9 cellular contexts compared by ENCODE assay signal in genomic region chr6:20542927-20543602, GRCh38. TPM values are rescaled to one million over a fixed set of nuclear protein-coding genes. Genes with fewer than 3 reads are reported as not detected.
DNase-seq lines count a peak whose midpoint lies in the region; ATAC-seq and TF ChIP-seq lines count a peak whose summit lies in the region.
"Had no signal": no experiment of that assay in that cellular context is flagged by ENCODE, and none has a peak within 500 bp of the region (broad histone marks: within the 10 kb centered on the region; RNA-seq: fewer than 3 reads in every experiment).

No MANE protein-coding gene starts in this region.

- no peaks in the 10 kb centered on the region for H3K9me3 ChIP-seq in Panc1 (ENCODE audit: control insufficient read depth, insufficient read depth, low read depth, low read length)
- H3K9me3 ChIP-seq: HAP-1 had no signal

- in situ Hi-C loops in Panc1 (cut with HindIII; ENCODE audit: low pct_unique_long_range_greater_than_20kb, low sequenced_read_pairs) = no loop called here

- H3K27ac Mint-ChIP-seq in Calu3 (ENCODE audit: unreplicated experiment) (peak overlapping the region; percentile 74), immature natural killer cell (peak overlapping the region in 3 of 6 donors; percentile 32 to 67 (median 54))

- no peak for TF ChIP-seq CTCF in Calu3 (IDR thresholded peaks at IDR 0.05; ENCODE audit: unreplicated experiment)
- no peak for TF ChIP-seq CTCF in Panc1 (IDR thresholded peaks at IDR 0.05)

- no peaks in the 10 kb centered on the region for H3K27me3 ChIP-seq in Panc1 (ENCODE audit: control insufficient read depth, insufficient read depth, low read length)

- H3K36me3 Mint-ChIP-seq in Calu3 (ENCODE audit: insufficient read depth, unreplicated experiment) (peaks cover 31% of the 10 kb centered on the region), immature natural killer cell (peaks cover 9 to 26% (median 12%) of the 10 kb centered on the region in 3 donors)

- POLR2A ChIA-PET in Panc1 (lab: Charles Lee) = no interaction called here

- H3K9me3 Mint-ChIP-seq in Calu3 (ENCODE audit: low read depth, unreplicated experiment) = peaks cover 3% of the 10 kb centered on the region
- no peaks in the 10 kb centered on the region for H3K9me3 Mint-ChIP-seq in immature natural killer cell

- DNase-seq in Calu3 = peak; percentile 84
- peak; percentile 77 for DNase-seq in Panc1 (ENCODE audit: low read depth, low spot score)
- peak; percentile 57 for DNase-seq in glomerular visceral epithelial cell (ENCODE audit: extremely low spot score)
- no peak for DNase-seq in NK-92 (lab: John Stamatoyannopoulos, UW; ENCODE audit: unreplicated experiment)
- DNase-seq in activated effector memory CD4-positive, alpha-beta T cell treated with anti-CD3 and anti-CD28 coated beads, Interleukin-2, amount 50 U/mL, for 16 hours = no peak
- no peak for DNase-seq in immature natural killer cell

- no peak overlapping the region for H3K4me3 ChIP-seq in Panc1 (ENCODE audit: low read depth in 2 of 2, low read length in 2 of 2)
- H3K4me3 ChIP-seq: HAP-1 had no signal

- H3K36me3 ChIP-seq in Panc1 (ENCODE audit: control insufficient read depth, insufficient read depth, low read length) = no peaks in the 10 kb centered on the region

- H3K27ac ChIP-seq in Panc1 (ENCODE audit: low read length) = no peak overlapping the region

- H3K4me3 Mint-ChIP-seq in Calu3 (ENCODE audit: low read depth, unreplicated experiment) (peak overlapping the region; percentile 45), immature natural killer cell (no peak overlapping the region)

- H3K4me1 Mint-ChIP-seq in Calu3 (ENCODE audit: low read depth, unreplicated experiment) (peaks cover 52% of the 10 kb centered on the region), immature natural killer cell (peaks cover 19 to 46% of the 10 kb centered on the region in 2 donors)

- peaks cover 9% of the 10 kb centered on the region; the same call in 1 of the 2 replicates for H3K4me1 ChIP-seq in Panc1 (ENCODE audit: control insufficient read depth, insufficient read depth, low read length)

- no TSS peak for BruUV-seq in Calu3 (replicated peaks; lab: Mats Ljungman, UMichigan)
- no TSS peak for BruUV-seq in Panc1 (replicated peaks; lab: Mats Ljungman, UMichigan)

- intact Hi-C loops in Calu3 (cut with micrococcal nuclease; ENCODE audit: unreplicated experiment) = no loop called here
- intact Hi-C loops in Panc1 (cut with micrococcal nuclease; ENCODE audit: unreplicated experiment) = no loop called here

- ATAC-seq in GM19328 (IDR thresholded peaks at IDR 0.05; ENCODE audit: unreplicated experiment) (peak; percentile 99), HG03139 (IDR thresholded peaks at IDR 0.05; ENCODE audit: unreplicated experiment) (peak; percentile 98), Panc1 (peak; percentile 89)

- no peaks in the 10 kb centered on the region for H3K27me3 Mint-ChIP-seq in Calu3 (ENCODE audit: unreplicated experiment)
- H3K27me3 Mint-ChIP-seq in immature natural killer cell (ENCODE audit: low read depth in 3 of 3) = peaks cover 0 to 2% (median 0%) of the 10 kb centered on the region in 3 donors

- CTCF ChIA-PET in Calu3 (lab: Charles Lee) (interaction anchor here (0.7 kb wide), 1 partner anchor 24 kb away, joined by 3 read pairs; no protein-coding TSS in a partner anchor), Panc1 (lab: Charles Lee) (no interaction called here)

RNA-seq across cellular contexts. Expression of gene CDKAL1, which starts 8.8 kb away (rescaled TPM):
- total RNA-seq in Calu3 (2022) = 37.8 and 39.6 TPM in 2 replicates
- total RNA-seq in Panc1 (2021; ENCODE audit: unreplicated experiment) = 14.5 TPM
- polyA plus RNA-seq in Panc1 (2012; ENCODE audit: insufficient read length) = 5.1 TPM
- 10 to 100 TPM; 22.4 to 32.3 (median 25.4) TPM for polyA plus RNA-seq in immature natural killer cell

Comparison
In these comparisons a context has a peak if more than half of its experiments do, and no peak if none do; other contexts are left out.
1. DNase-seq: peak in Calu3 (single experiment), Panc1 (single experiment) and glomerular visceral epithelial cell (single experiment); none in NK-92 (single experiment), activated effector memory CD4-positive, alpha-beta T cell treated with anti-CD3 and anti-CD28 coated beads, Interleukin-2, amount 50 U/mL, for 16 hours (single experiment) and immature natural killer cell (0 of 3).
2. Peak in every context shown above with its lines, with median percentiles within 50 percentile points of each other: ATAC-seq.